In genomic region chrX:40383360-40383759, GRCh38 we compare ENCODE assay signal across 24 cellular contexts.
DNase-seq lines count a peak whose midpoint lies in the region; ATAC-seq, FAIRE-seq and TF ChIP-seq lines count a peak whose summit lies in the region.
"Had no signal": no experiment of that assay in that cellular context is flagged by ENCODE, and none has a peak within 500 bp of the region (broad histone marks: within the 10 kb centered on the region; RNA-seq: fewer than 3 reads in every experiment).

No MANE protein-coding gene starts in this region.

- no peak overlapping the region for H3K27ac Mint-ChIP-seq in endodermal cell
- H3K27ac Mint-ChIP-seq: B cell; CD4-positive, CD25-positive, alpha-beta regulatory T cell had no signal

- 78 to 100% methylated on average over 3 to 6 of the region's 6 CpGs for WGBS in endodermal cell (ENCODE audit: insufficient coverage in 1 of 2, insufficient read length in 1 of 2), 2 experiments
- WGBS in neuronal stem cell (ENCODE audit: extremely low coverage in 2 of 2, insufficient read length in 2 of 2, insufficient replicate concordance in 1 of 2), 2 donors = no CpG with 5 or more reads among the region's 6 CpGs
- WGBS in pancreas, 2 donors = 59 to 74% methylated on average over 6 of the region's 6 CpGs

- no peak overlapping the region for H3K23ac ChIP-seq in neuronal stem cell (ENCODE audit: low read depth, low read length, poor library complexity)

- no peak overlapping the region for H2AK5ac ChIP-seq in neuronal stem cell (ENCODE audit: low read depth, low read length)

- H3K18ac ChIP-seq in neuronal stem cell (ENCODE audit: low read length) = no peak overlapping the region

- no peak overlapping the region for H3K4me3 Mint-ChIP-seq in endodermal cell
- H3K4me3 Mint-ChIP-seq: B cell; CD4-positive, CD25-positive, alpha-beta regulatory T cell had no signal

- no peak overlapping the region for H3K14ac ChIP-seq in neuronal stem cell (ENCODE audit: low read length)

- no peak overlapping the region for H2BK12ac ChIP-seq in neuronal stem cell (ENCODE audit: low read length)

- H3K4me1 Mint-ChIP-seq in endodermal cell = peaks cover 3% of the 10 kb centered on the region
- H3K4me1 Mint-ChIP-seq: CD4-positive, CD25-positive, alpha-beta regulatory T cell had no signal

- no peak overlapping the region for H3K4me2 ChIP-seq in neuronal stem cell (ENCODE audit: insufficient read depth, low read length, poor library complexity, severe bottlenecking)
- H3K4me2 ChIP-seq: A549 had no signal

- TF ChIP-seq CTCF in endodermal cell (conservative IDR thresholded peaks at IDR 0.05) = no peak
- TF ChIP-seq CTCF in pancreas (IDR thresholded peaks at IDR 0.05) = no peak

- no peak overlapping the region for H3K4ac ChIP-seq in neuronal stem cell (ENCODE audit: low read length)

- H3K9me3 ChIP-seq in endodermal cell (ENCODE audit: control insufficient read depth, low read length) (no peaks in the 10 kb centered on the region), neuronal stem cell (replicated peaks in 1 of 2; ENCODE audit: control insufficient read depth in 2 of 2, insufficient read depth in 1 of 2, low read depth in 1 of 2, low read length in 2 of 2) (no peaks in the 10 kb centered on the region), pancreas (no peaks in the 10 kb centered on the region)
- H3K9me3 ChIP-seq: A549, HAP-1 had no signal

- peaks cover 4% of the 10 kb centered on the region for H3K27me3 Mint-ChIP-seq in endodermal cell (ENCODE audit: insufficient read depth)
- H3K27me3 Mint-ChIP-seq: B cell; CD4-positive, CD25-positive, alpha-beta regulatory T cell had no signal

- H2AFZ ChIP-seq in neuronal stem cell (ENCODE audit: low read length) = no peak overlapping the region

- H3K4me1 ChIP-seq in endodermal cell (ENCODE audit: control insufficient read depth, insufficient read depth, low read length) (no peaks in the 10 kb centered on the region), neuronal stem cell (ENCODE audit: control insufficient read depth in 2 of 2, insufficient read depth in 1 of 2, low read depth in 1 of 2, low read length in 2 of 2) (peaks cover 2 to 7% of the 10 kb centered on the region in 2 donors), pancreas (no peaks in the 10 kb centered on the region)
- H3K4me1 ChIP-seq: A549, HAP-1 had no signal

- H3K27ac ChIP-seq in endodermal cell (ENCODE audit: low read depth, low read length) = no peak overlapping the region
- H3K27ac ChIP-seq in neuronal stem cell (replicated peaks; ENCODE audit: low read length) = no peak overlapping the region
- H3K27ac ChIP-seq in pancreas = no peak overlapping the region
- H3K27ac ChIP-seq: A549 had no signal

- no peak overlapping the region for H2BK120ac ChIP-seq in neuronal stem cell (ENCODE audit: low read depth, low read length)

- H3K4me3 ChIP-seq in endodermal cell (ENCODE audit: low read length) (no peak overlapping the region), neuronal stem cell (ENCODE audit: low read length in 2 of 2) (no peak overlapping the region), pancreas (no peak overlapping the region)
- H3K4me3 ChIP-seq: A549, HAP-1 had no signal

- H3K27me3 ChIP-seq in endodermal cell (ENCODE audit: control insufficient read depth, insufficient read depth, low read length, poor library complexity, severe bottlenecking) = no peaks in the 10 kb centered on the region
- H3K27me3 ChIP-seq in neuronal stem cell (ENCODE audit: control insufficient read depth in 3 of 3, insufficient read depth in 3 of 3, low read depth in 1 of 3, low read length in 3 of 3) = no peaks in the 10 kb centered on the region
- peaks cover 0 to 3% (median 0%) of the 10 kb centered on the region in 4 donors for H3K27me3 ChIP-seq in pancreas

- H3K9me3 Mint-ChIP-seq in endodermal cell = peaks cover 34% of the 10 kb centered on the region

- FAIRE-seq in pancreas (lab: Jason Lieb, UNC) = no peak
- FAIRE-seq: A549, GM12891 had no signal

- DNase-seq in NCI-H82 (lab: John Stamatoyannopoulos, UW) (peak; percentile 44), NCI-H82 treated with DMSO at 0.1 percent for 48 hours (lab: John Stamatoyannopoulos, UW; ENCODE audit: unreplicated experiment) (no peak), NCI-H69 (lab: John Stamatoyannopoulos, UW) (peak; percentile 13), endodermal cell (peak; percentile 59), neuronal stem cell (ENCODE audit: low spot score) (no peak), pancreas (no peak)
- DNase-seq in activated T-cell treated with anti-CD3 and anti-CD28 coated beads, Interleukin-2, amount 50 U/mL, for 1 hour = no peak
- DNase-seq: CD4-positive, CD25-positive, alpha-beta regulatory T cell; DND-41; KBM-7; NCI-H1105; NCI-H146; NCI-H2081; NCI-H446 treated with DMSO at 0.1 percent for 48 hours; NCI-H748 treated with DMSO at 0.1 percent for 48 hours; SIG-M5; T-helper 1 cell had no signal

- no peaks in the 10 kb centered on the region for H3K36me3 Mint-ChIP-seq in endodermal cell (ENCODE audit: low read depth)
- H3K36me3 Mint-ChIP-seq: CD4-positive, CD25-positive, alpha-beta regulatory T cell had no signal

- no peak overlapping the region for H2BK5ac ChIP-seq in neuronal stem cell (ENCODE audit: low read length)

- intact Hi-C loops in pancreas (cut with DNase I) = no loop called here

- no peak overlapping the region for H4K91ac ChIP-seq in neuronal stem cell (ENCODE audit: low read depth, low read length, poor library complexity)

- H3K79me1 ChIP-seq in neuronal stem cell (ENCODE audit: low read depth, low read length) = no peaks in the 10 kb centered on the region

- no peak overlapping the region for H2BK15ac ChIP-seq in neuronal stem cell (ENCODE audit: low read length)

- H4K8ac ChIP-seq in neuronal stem cell (ENCODE audit: low read depth, low read length) = no peak overlapping the region

- no peak overlapping the region for H3K9ac ChIP-seq in endodermal cell (ENCODE audit: extremely low read depth, low read length, poor library complexity, severe bottlenecking)
- no peak overlapping the region for H3K9ac ChIP-seq in neuronal stem cell (ENCODE audit: low read depth, low read length, poor library complexity)

- H3K36me3 ChIP-seq in endodermal cell (ENCODE audit: control insufficient read depth, insufficient read depth, low read length) (no peaks in the 10 kb centered on the region), neuronal stem cell (replicated peaks in 1 of 2; ENCODE audit: control insufficient read depth in 2 of 2, insufficient read depth in 2 of 2, low read length in 2 of 2) (no peaks in the 10 kb centered on the region), pancreas (no peaks in the 10 kb centered on the region)
- H3K36me3 ChIP-seq: HAP-1 had no signal

- ATAC-seq in GM18861 (IDR thresholded peaks at IDR 0.05; ENCODE audit: unreplicated experiment) (no peak), pancreas (no peak)
- ATAC-seq: A549, Panc1, SK-N-SH treated with all-trans-retinoic acid at 6 μM for 48 hours had no signal

Comparison
In these comparisons a context has a peak if more than half of its experiments do, and no peak if none do; other contexts are left out.
1. DNase-seq: peak in NCI-H82 (single experiment), NCI-H69 (single experiment) and endodermal cell (single experiment); none in NCI-H82 treated with DMSO at 0.1 percent for 48 hours (single experiment), activated T-cell treated with anti-CD3 and anti-CD28 coated beads, Interleukin-2, amount 50 U/mL, for 1 hour (single experiment), neuronal stem cell (single experiment) and pancreas (0 of 6).